ENCODE assay signal across 8 cellular contexts in genomic region chr4:114147619-114148208, GRCh38.
DNase-seq lines count a peak whose midpoint lies in the region; ATAC-seq and TF ChIP-seq lines count a peak whose summit lies in the region.
"Not testable (repeated sequence)": the region's sequence is repeated elsewhere in the genome, so short reads cannot be mapped to it uniquely, and the experiment has no call there.

No MANE protein-coding gene starts in this region.

- not testable (repeated sequence) for H3K27ac ChIP-seq in neural progenitor cell; thymus (ENCODE audit: low read depth)

- peaks cover 11 to 15% (median 11%) of the 10 kb centered on the region in 3 donors for H3K4me1 Mint-ChIP-seq in T-cell
- H3K4me1 Mint-ChIP-seq in activated CD4-positive, alpha-beta memory T cell treated with anti-CD3 and anti-CD28 coated beads for 36 hours (ENCODE audit: low read depth); activated T-helper 2 cell treated with anti-CD3 and anti-CD28 coated beads, Interferon-gamma antibody, Interleukin-2, Interleukin-4, amounts not matched to agents 10 μg/mL and 5 μg/mL and 100 μg/mL, durations not matched to agents 14 hours and 24 hours and 36 hours (ENCODE audit: low read depth); effector memory CD8-positive, alpha-beta T cell (ENCODE audit: low read depth in 2 of 2); neural progenitor cell: not testable (repeated sequence)

- H2AFZ ChIP-seq in neural progenitor cell (replicated peaks) = peak overlapping the region; percentile 8

- peaks cover 4 to 23% of the 10 kb centered on the region in 2 donors for H3K27me3 Mint-ChIP-seq in T-cell
- not testable (repeated sequence) for H3K27me3 Mint-ChIP-seq in activated CD4-positive, alpha-beta memory T cell treated with anti-CD3 and anti-CD28 coated beads for 36 hours; activated T-helper 2 cell treated with anti-CD3 and anti-CD28 coated beads, Interferon-gamma antibody, Interleukin-2, Interleukin-4, amounts not matched to agents 10 μg/mL and 5 μg/mL and 100 μg/mL, durations not matched to agents 14 hours and 24 hours and 36 hours (ENCODE audit: low read depth); neural progenitor cell (ENCODE audit: insufficient read depth, low read depth)
- peaks cover 27 to 30% of the 10 kb centered on the region in 2 donors for H3K27me3 Mint-ChIP-seq in effector memory CD8-positive, alpha-beta T cell

- not testable (repeated sequence) for H3K36me3 Mint-ChIP-seq in T-cell; activated CD4-positive, alpha-beta memory T cell treated with anti-CD3 and anti-CD28 coated beads for 36 hours; activated T-helper 2 cell treated with anti-CD3 and anti-CD28 coated beads, Interferon-gamma antibody, Interleukin-2, Interleukin-4, amounts not matched to agents 10 μg/mL and 5 μg/mL and 100 μg/mL, durations not matched to agents 14 hours and 24 hours and 36 hours (ENCODE audit: low read depth); effector memory CD8-positive, alpha-beta T cell (ENCODE audit: insufficient read depth); neural progenitor cell

- H3K36me3 ChIP-seq in GM06990 (ENCODE audit: control insufficient read depth, insufficient read depth, low read length); neural progenitor cell; thymus (ENCODE audit: control insufficient read depth, insufficient read depth): not testable (repeated sequence)

- ATAC-seq in T-cell (replicated peaks in 1 of 4) = peak in 2 of 4 experiments; percentile 10 to 19
- not testable (repeated sequence) for ATAC-seq in effector memory CD8-positive, alpha-beta T cell (replicated peaks)

- intact Hi-C loops in activated CD4-positive, alpha-beta memory T cell treated with anti-CD3 and anti-CD28 coated beads for 36 hours (cut with micrococcal nuclease); activated T-helper 2 cell treated with anti-CD3 and anti-CD28 coated beads, Interferon-gamma antibody, Interleukin-2, Interleukin-4, amounts not matched to agents 10 μg/mL and 5 μg/mL and 100 μg/mL, durations not matched to agents 14 hours and 24 hours and 36 hours (cut with micrococcal nuclease): not testable (repeated sequence)

- H3K4me1 ChIP-seq in neural progenitor cell; thymus (ENCODE audit: control insufficient read depth, insufficient read depth, low read length): not testable (repeated sequence)

- not testable (repeated sequence) for H3K9me3 ChIP-seq in neural progenitor cell (ENCODE audit: low read depth); thymus (ENCODE audit: control insufficient read depth)

- CTCF ChIA-PET in T-cell (lab: Charles Lee); activated CD4-positive, alpha-beta memory T cell treated with anti-CD3 and anti-CD28 coated beads for 36 hours (lab: Charles Lee): not testable (repeated sequence)

- TF ChIP-seq CTCF in GM06990 (IDR thresholded peaks at IDR 0.05; ENCODE audit: insufficient read depth, low read length, poor library complexity, severe bottlenecking); neural progenitor cell (IDR thresholded peaks at IDR 0.05): not testable (repeated sequence)

- H3K4me3 Mint-ChIP-seq in T-cell = peak overlapping the region; percentile 67 to 81 (median 74)
- peak overlapping the region; percentile 75 for H3K4me3 Mint-ChIP-seq in activated CD4-positive, alpha-beta memory T cell treated with anti-CD3 and anti-CD28 coated beads for 36 hours
- peak overlapping the region; percentile 55 for H3K4me3 Mint-ChIP-seq in activated T-helper 2 cell treated with anti-CD3 and anti-CD28 coated beads, Interferon-gamma antibody, Interleukin-2, Interleukin-4, amounts not matched to agents 10 μg/mL and 5 μg/mL and 100 μg/mL, durations not matched to agents 14 hours and 24 hours and 36 hours (ENCODE audit: low read depth)
- H3K4me3 Mint-ChIP-seq in effector memory CD8-positive, alpha-beta T cell = peak overlapping the region; percentile 69 to 76
- not testable (repeated sequence) for H3K4me3 Mint-ChIP-seq in neural progenitor cell

- H3K79me2 ChIP-seq in neural progenitor cell (ENCODE audit: low read depth) = not testable (repeated sequence)

- H3K9ac ChIP-seq in neural progenitor cell = not testable (repeated sequence)

- H4K20me1 ChIP-seq in neural progenitor cell (ENCODE audit: low read depth) = not testable (repeated sequence)

- H3K27me3 ChIP-seq in GM06990 (replicated peaks; ENCODE audit: control insufficient read depth, insufficient read depth, low read length); neural progenitor cell; thymus (ENCODE audit: control insufficient read depth, insufficient read depth): not testable (repeated sequence)

- not testable (repeated sequence) for H3K4me2 ChIP-seq in neural progenitor cell

- H3K27ac Mint-ChIP-seq in T-cell (peak overlapping the region; percentile 53 to 78), neural progenitor cell (peak overlapping the region; percentile 54)
- not testable (repeated sequence) for H3K27ac Mint-ChIP-seq in activated CD4-positive, alpha-beta memory T cell treated with anti-CD3 and anti-CD28 coated beads for 36 hours; activated T-helper 2 cell treated with anti-CD3 and anti-CD28 coated beads, Interferon-gamma antibody, Interleukin-2, Interleukin-4, amounts not matched to agents 10 μg/mL and 5 μg/mL and 100 μg/mL, durations not matched to agents 14 hours and 24 hours and 36 hours
- peak overlapping the region; percentile 27 to 77 for H3K27ac Mint-ChIP-seq in effector memory CD8-positive, alpha-beta T cell

- H3F3A ChIP-seq in neural progenitor cell (ENCODE audit: low read depth) = not testable (repeated sequence)

- H3K9me3 Mint-ChIP-seq in T-cell; activated CD4-positive, alpha-beta memory T cell treated with anti-CD3 and anti-CD28 coated beads for 36 hours; activated T-helper 2 cell treated with anti-CD3 and anti-CD28 coated beads, Interferon-gamma antibody, Interleukin-2, Interleukin-4, amounts not matched to agents 10 μg/mL and 5 μg/mL and 100 μg/mL, durations not matched to agents 14 hours and 24 hours and 36 hours; effector memory CD8-positive, alpha-beta T cell; neural progenitor cell: not testable (repeated sequence)

- H3K4me3 ChIP-seq in GM06990 (replicated peaks; ENCODE audit: low read depth, low read length) (peak overlapping the region; percentile 44), thymus (ENCODE audit: low read length) (peak overlapping the region; percentile 16)
- H3K4me3 ChIP-seq in neural progenitor cell = not testable (repeated sequence)

- not testable (repeated sequence) for DNase-seq in GM06990 (ENCODE audit: extremely low read depth, insufficient read length); activated T-helper 2 cell treated with anti-CD3 and anti-CD28 coated beads, Interferon-gamma antibody, Interleukin-2, Interleukin-4, amounts not matched to agents 10 μg/mL and 5 μg/mL and 100 μg/mL, durations not matched to agents 14 hours and 24 hours and 36 hours (ENCODE audit: low spot score); neural progenitor cell (ENCODE audit: low spot score)
- DNase-seq in KG1 (lab: John Stamatoyannopoulos, UW) (peak; percentile 73), T-cell (peak in 18 of 34 experiments; percentile 1 to 39 (median 14))
- peak; percentile 31 for DNase-seq in activated CD4-positive, alpha-beta memory T cell treated with anti-CD3 and anti-CD28 coated beads for 36 hours
- DNase-seq in effector memory CD8-positive, alpha-beta T cell = peak in 2 of 3 experiments; percentile 4 to 10

- POLR2A ChIA-PET in T-cell (lab: Charles Lee); activated CD4-positive, alpha-beta memory T cell treated with anti-CD3 and anti-CD28 coated beads for 36 hours (lab: Charles Lee): not testable (repeated sequence)

- 42% methylated on average over 17 of the region's 17 CpGs for WGBS in thymus
